1 cellular context compared by ENCODE assay signal in the genomic region with DNA sequence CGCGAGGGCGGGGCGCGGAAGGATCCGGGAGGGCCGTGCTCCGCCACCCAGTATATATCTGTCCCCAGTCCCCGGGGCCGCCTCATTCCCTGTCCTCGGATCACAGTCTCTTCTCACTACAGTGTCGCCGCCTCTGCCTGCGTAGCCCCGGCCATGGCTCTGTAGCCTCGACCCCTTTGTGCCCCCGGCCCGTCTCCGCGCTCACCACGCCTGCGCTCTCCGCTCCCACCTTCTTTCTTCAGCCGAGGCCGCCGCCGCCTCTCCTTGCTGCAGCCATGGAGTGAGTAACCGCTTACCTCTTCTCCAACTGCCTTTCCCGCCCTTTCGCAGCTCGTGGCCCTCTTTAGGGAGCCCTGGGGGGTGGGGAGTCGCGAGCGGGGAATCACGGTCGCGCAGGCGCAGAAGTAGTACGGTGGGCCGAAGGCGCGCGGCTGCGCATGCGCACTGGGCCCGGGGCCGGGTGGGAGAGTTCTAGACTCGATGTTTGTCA.
TF ChIP-seq lines count a peak whose summit lies in the region.

TSS of gene ATF5 (plus strand) at position 85 of the 490 bp plus-strand sequence. CDS start 1,646 bp downstream, outside the sequence.
A gene with protein sequence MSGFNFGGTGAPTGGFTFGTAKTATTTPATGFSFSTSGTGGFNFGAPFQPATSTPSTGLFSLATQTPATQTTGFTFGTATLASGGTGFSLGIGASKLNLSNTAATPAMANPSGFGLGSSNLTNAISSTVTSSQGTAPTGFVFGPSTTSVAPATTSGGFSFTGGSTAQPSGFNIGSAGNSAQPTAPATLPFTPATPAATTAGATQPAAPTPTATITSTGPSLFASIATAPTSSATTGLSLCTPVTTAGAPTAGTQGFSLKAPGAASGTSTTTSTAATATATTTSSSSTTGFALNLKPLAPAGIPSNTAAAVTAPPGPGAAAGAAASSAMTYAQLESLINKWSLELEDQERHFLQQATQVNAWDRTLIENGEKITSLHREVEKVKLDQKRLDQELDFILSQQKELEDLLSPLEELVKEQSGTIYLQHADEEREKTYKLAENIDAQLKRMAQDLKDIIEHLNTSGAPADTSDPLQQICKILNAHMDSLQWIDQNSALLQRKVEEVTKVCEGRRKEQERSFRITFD (minus strand): TSS at position 384 of the 490 bp plus-strand sequence. CDS start 19,697 bp downstream, outside the sequence.

TF ChIP-seq in HepG2, 621 proteins besides CTCF, POLR2A, EP300 and RAD21 (continued from another document and continues in another):
- TF ChIP-seq REL (CRISPR knock-in tag; conservative IDR thresholded peaks at IDR 0.05) (peak; percentile 70), NFKBIZ (CRISPR knock-in tag; IDR thresholded peaks at IDR 0.05) (no peak; the same call in 1 of the 2 replicates), TAF15 (IDR thresholded peaks at IDR 0.05; ENCODE audit: low read depth, low read length, poor library complexity, severe bottlenecking) (no peak), NR2F1 (CRISPR knock-in tag; IDR thresholded peaks at IDR 0.05) (no peak), ZNF891 (CRISPR knock-in tag; IDR thresholded peaks at IDR 0.05) (peak; percentile 70; the same call in 1 of the 2 replicates), ZNF552 (CRISPR knock-in tag; IDR thresholded peaks at IDR 0.05; ENCODE audit: borderline replicate concordance) (peak; percentile 92), FOXA3 (CRISPR knock-in tag; IDR thresholded peaks at IDR 0.05) (0 out of 2 replicates have a peak, but pooled peaks have one; percentile 17), CBX2 (IDR thresholded peaks at IDR 0.05; ENCODE audit: low read depth, low read length) (no peak), CBX2 (CRISPR knock-in tag; IDR thresholded peaks at IDR 0.05; ENCODE audit: low read depth) (no peak), NFAT5 (CRISPR knock-in tag; IDR thresholded peaks at IDR 0.05) (peak; percentile 87; the same call in 1 of the 2 replicates), MTA1 (CRISPR knock-in tag; IDR thresholded peaks at IDR 0.05; ENCODE audit: borderline replicate concordance) (0 out of 2 replicates have a peak, but pooled peaks have one; percentile 33), ZZZ3 (CRISPR knock-in tag; IDR thresholded peaks at IDR 0.05; ENCODE audit: borderline replicate concordance) (peak; percentile 32; the same call in 1 of the 2 replicates), DR1 (CRISPR knock-in tag; IDR thresholded peaks at IDR 0.05) (no peak), ZFYVE20 (CRISPR knock-in tag; IDR thresholded peaks at IDR 0.05; ENCODE audit: borderline replicate concordance, low read depth) (no peak), SIX1 (CRISPR knock-in tag; IDR thresholded peaks at IDR 0.05; ENCODE audit: borderline replicate concordance) (no peak; the same call in 1 of the 2 replicates), GTF3A (CRISPR knock-in tag; conservative IDR thresholded peaks at IDR 0.05) (0 out of 2 replicates have a peak, but pooled peaks have one; percentile 44), ZNF337 (CRISPR knock-in tag; IDR thresholded peaks at IDR 0.05; ENCODE audit: borderline replicate concordance, low read depth) (peak; percentile 40; the same call in 1 of the 2 replicates), ZNF431 (CRISPR knock-in tag; IDR thresholded peaks at IDR 0.05; ENCODE audit: borderline replicate concordance, low read depth) (no peak), SMAD1 (CRISPR knock-in tag; IDR thresholded peaks at IDR 0.05; ENCODE audit: borderline replicate concordance, low read depth) (peak; percentile 83; the same call in 1 of the 2 replicates), FOXM1 (CRISPR knock-in tag; IDR thresholded peaks at IDR 0.05) (no peak), MTF1 (CRISPR knock-in tag; IDR thresholded peaks at IDR 0.05) (peak; percentile 82), ZNF790 (CRISPR knock-in tag; IDR thresholded peaks at IDR 0.05; ENCODE audit: borderline replicate concordance) (peak; percentile 90; the same call in 1 of the 2 replicates), ZKSCAN5 (CRISPR knock-in tag; IDR thresholded peaks at IDR 0.05) (0 out of 2 replicates have a peak, but pooled peaks have one; percentile 6), ZNF350 (CRISPR knock-in tag; IDR thresholded peaks at IDR 0.05; ENCODE audit: borderline replicate concordance, low read depth) (peak; percentile 84; the same call in 1 of the 2 replicates), ARNTL (CRISPR knock-in tag; IDR thresholded peaks at IDR 0.05) (no peak), ZNF562 (CRISPR knock-in tag; IDR thresholded peaks at IDR 0.05; ENCODE audit: borderline replicate concordance) (no peak), FOXJ3 (CRISPR knock-in tag; IDR thresholded peaks at IDR 0.05; ENCODE audit: borderline replicate concordance) (no peak), HMGA1 (CRISPR knock-in tag; conservative IDR thresholded peaks at IDR 0.05) (no peak), ATF7 (IDR thresholded peaks at IDR 0.05) (no peak), ATF7 (CRISPR knock-in tag; IDR thresholded peaks at IDR 0.05) (no peak), TMF1 (CRISPR knock-in tag; IDR thresholded peaks at IDR 0.05; ENCODE audit: low read depth) (peak; percentile 98), ZNF597 (CRISPR knock-in tag; IDR thresholded peaks at IDR 0.05) (no peak), DPF2 (CRISPR knock-in tag; IDR thresholded peaks at IDR 0.05; ENCODE audit: borderline replicate concordance, low read depth) (no peak), ZNF121 (CRISPR knock-in tag; IDR thresholded peaks at IDR 0.05) (no peak), KLF11 (CRISPR knock-in tag; IDR thresholded peaks at IDR 0.05) (0 out of 2 replicates have a peak, but pooled peaks have one; percentile 69), KDM1A (CRISPR knock-in tag; IDR thresholded peaks at IDR 0.05) (no peak), ZNF224 (CRISPR knock-in tag; IDR thresholded peaks at IDR 0.05) (peak; percentile 84; the same call in 1 of the 2 replicates), HNF1B (CRISPR knock-in tag; IDR thresholded peaks at IDR 0.05) (peak; percentile 81), HNF4A (CRISPR knock-in tag; IDR thresholded peaks at IDR 0.05) (no peak), NPAS2 (CRISPR knock-in tag; IDR thresholded peaks at IDR 0.05; ENCODE audit: borderline replicate concordance) (no peak), GMEB1 (CRISPR knock-in tag; IDR thresholded peaks at IDR 0.05; ENCODE audit: borderline replicate concordance) (peak; percentile 72; the same call in 1 of the 2 replicates), MAX (IDR thresholded peaks at IDR 0.05) (peak; percentile 96), ZSCAN30 (CRISPR knock-in tag; IDR thresholded peaks at IDR 0.05) (0 out of 2 replicates have a peak, but pooled peaks have one; percentile 56), RXRA (CRISPR knock-in tag; IDR thresholded peaks at IDR 0.05) (peak; percentile 61; the same call in 1 of the 2 replicates)
- TF ChIP-seq, protein P1, sequence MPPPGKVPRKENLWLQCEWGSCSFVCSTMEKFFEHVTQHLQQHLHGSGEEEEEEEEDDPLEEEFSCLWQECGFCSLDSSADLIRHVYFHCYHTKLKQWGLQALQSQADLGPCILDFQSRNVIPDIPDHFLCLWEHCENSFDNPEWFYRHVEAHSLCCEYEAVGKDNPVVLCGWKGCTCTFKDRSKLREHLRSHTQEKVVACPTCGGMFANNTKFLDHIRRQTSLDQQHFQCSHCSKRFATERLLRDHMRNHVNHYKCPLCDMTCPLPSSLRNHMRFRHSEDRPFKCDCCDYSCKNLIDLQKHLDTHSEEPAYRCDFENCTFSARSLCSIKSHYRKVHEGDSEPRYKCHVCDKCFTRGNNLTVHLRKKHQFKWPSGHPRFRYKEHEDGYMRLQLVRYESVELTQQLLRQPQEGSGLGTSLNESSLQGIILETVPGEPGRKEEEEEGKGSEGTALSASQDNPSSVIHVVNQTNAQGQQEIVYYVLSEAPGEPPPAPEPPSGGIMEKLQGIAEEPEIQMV (CRISPR knock-in tag; IDR thresholded peaks at IDR 0.05; ENCODE audit: low read depth), result 0 out of 2 replicates have a peak, but pooled peaks have one; percentile 42
- TF ChIP-seq, protein P2, sequence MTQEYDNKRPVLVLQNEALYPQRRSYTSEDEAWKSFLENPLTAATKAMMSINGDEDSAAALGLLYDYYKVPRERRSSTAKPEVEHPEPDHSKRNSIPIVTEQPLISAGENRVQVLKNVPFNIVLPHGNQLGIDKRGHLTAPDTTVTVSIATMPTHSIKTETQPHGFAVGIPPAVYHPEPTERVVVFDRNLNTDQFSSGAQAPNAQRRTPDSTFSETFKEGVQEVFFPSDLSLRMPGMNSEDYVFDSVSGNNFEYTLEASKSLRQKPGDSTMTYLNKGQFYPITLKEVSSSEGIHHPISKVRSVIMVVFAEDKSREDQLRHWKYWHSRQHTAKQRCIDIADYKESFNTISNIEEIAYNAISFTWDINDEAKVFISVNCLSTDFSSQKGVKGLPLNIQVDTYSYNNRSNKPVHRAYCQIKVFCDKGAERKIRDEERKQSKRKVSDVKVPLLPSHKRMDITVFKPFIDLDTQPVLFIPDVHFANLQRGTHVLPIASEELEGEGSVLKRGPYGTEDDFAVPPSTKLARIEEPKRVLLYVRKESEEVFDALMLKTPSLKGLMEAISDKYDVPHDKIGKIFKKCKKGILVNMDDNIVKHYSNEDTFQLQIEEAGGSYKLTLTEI (CRISPR knock-in tag; conservative IDR thresholded peaks at IDR 0.05), result no peak
- TF ChIP-seq, protein P3, sequence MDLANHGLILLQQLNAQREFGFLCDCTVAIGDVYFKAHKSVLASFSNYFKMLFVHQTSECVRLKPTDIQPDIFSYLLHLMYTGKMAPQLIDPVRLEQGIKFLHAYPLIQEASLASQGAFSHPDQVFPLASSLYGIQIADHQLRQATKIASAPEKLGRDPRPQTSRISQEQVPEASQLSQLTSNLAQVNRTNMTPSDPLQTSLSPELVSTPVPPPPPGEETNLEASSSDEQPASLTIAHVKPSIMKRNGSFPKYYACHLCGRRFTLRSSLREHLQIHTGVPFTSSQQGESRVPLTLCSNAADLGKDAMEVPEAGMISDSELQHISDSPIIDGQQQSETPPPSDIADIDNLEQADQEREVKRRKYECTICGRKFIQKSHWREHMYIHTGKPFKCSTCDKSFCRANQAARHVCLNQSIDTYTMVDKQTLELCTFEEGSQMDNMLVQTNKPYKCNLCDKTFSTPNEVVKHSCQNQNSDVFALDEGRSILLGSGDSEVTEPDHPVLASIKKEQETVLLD (CRISPR knock-in tag; IDR thresholded peaks at IDR 0.05; ENCODE audit: low read depth), result 0 out of 2 replicates have a peak, but pooled peaks have one; percentile 57
